In genomic region chr12:60487284-60487683, GRCh38 we compare ENCODE assay signal across 23 cellular contexts.
DNase-seq lines count a peak whose midpoint lies in the region; ATAC-seq, FAIRE-seq and TF ChIP-seq lines count a peak whose summit lies in the region.
"Had no signal": no experiment of that assay in that cellular context is flagged by ENCODE, and none has a peak within 500 bp of the region (broad histone marks: within the 10 kb centered on the region; RNA-seq: fewer than 3 reads in every experiment).

No MANE protein-coding gene starts in this region.

- no peak for DNase-seq in HepG2 (ENCODE audit: low spot score)
- no peak for DNase-seq in right lobe of liver
- DNase-seq in bronchial epithelial cell (ENCODE audit: low read depth) = peak; percentile 26
- DNase-seq in epithelial cell of esophagus (ENCODE audit: low read depth) = peak; percentile 20
- no peak for DNase-seq in Peyer's patch
- DNase-seq: ACHN; AML-193; BE2C; CD4-positive, alpha-beta T cell; CD8-positive, alpha-beta memory T cell; DMS 273 treated with DMSO at 0.1 percent for 48 hours; DMS79; EL; GDM1; GM23248; H9 had no signal

- no peak for TF ChIP-seq EP300 in HepG2 (IDR thresholded peaks at IDR 0.05; ENCODE audit: low read depth in 2 of 2, low read length in 2 of 2)
- no peak for TF ChIP-seq EP300 in HepG2 (CRISPR knock-in tag; IDR thresholded peaks at IDR 0.05; ENCODE audit: borderline replicate concordance)

- H3K27ac ChIP-seq in HepG2 (ENCODE audit: extremely low read length, insufficient read depth, low read length) (no peak overlapping the region), right lobe of liver (no peak overlapping the region), Peyer's patch (no peak overlapping the region)
- H3K27ac ChIP-seq: 22Rv1; BLaER1 treated with 17β-estradiol and CSF1 and Interleukin-3, amounts not matched to agents 10 nM and 100 nM; GM23248 had no signal

- H3K4me3 ChIP-seq in HepG2 (replicated peaks in 1 of 3; ENCODE audit: insufficient read depth in 1 of 3, low read depth in 2 of 3, low read length in 3 of 3) (no peak overlapping the region), right lobe of liver (no peak overlapping the region), bronchial epithelial cell (ENCODE audit: low read depth, low read length) (no peak overlapping the region), epithelial cell of esophagus (ENCODE audit: low read length) (no peak overlapping the region), Peyer's patch (no peak overlapping the region)
- H3K4me3 ChIP-seq: BLaER1 treated with 17β-estradiol and CSF1 and Interleukin-3, amounts not matched to agents 10 nM and 100 nM; GM12878; GM23248 had no signal

- H3K27me3 ChIP-seq in HepG2 (ENCODE audit: control insufficient read depth in 1 of 2, insufficient read depth in 2 of 2, low read length in 2 of 2) (no peaks in the 10 kb centered on the region), right lobe of liver (no peaks in the 10 kb centered on the region), bronchial epithelial cell (ENCODE audit: control insufficient read depth, insufficient read depth, low read length) (no peaks in the 10 kb centered on the region), Peyer's patch (no peaks in the 10 kb centered on the region)
- H3K27me3 ChIP-seq: BE2C; BLaER1 treated with 17β-estradiol and CSF1 and Interleukin-3, amounts not matched to agents 10 nM and 100 nM had no signal

- TF ChIP-seq CTCF in HepG2 (CRISPR knock-in tag; IDR thresholded peaks at IDR 0.05) = no peak
- no peak for TF ChIP-seq CTCF in right lobe of liver (IDR thresholded peaks at IDR 0.05)
- no peak for TF ChIP-seq CTCF in bronchial epithelial cell (IDR thresholded peaks at IDR 0.05; ENCODE audit: insufficient read depth, low read length, severe bottlenecking)
- no peak for TF ChIP-seq CTCF in epithelial cell of esophagus (IDR thresholded peaks at IDR 0.05; ENCODE audit: insufficient read depth, low read depth, low read length, missing control alignments)
- TF ChIP-seq CTCF in Peyer's patch (IDR thresholded peaks at IDR 0.05) = no peak

- no peaks in the 10 kb centered on the region for H4K20me1 ChIP-seq in HepG2 (ENCODE audit: insufficient read depth, low read length)
- H4K20me1 ChIP-seq: BLaER1 treated with 17β-estradiol and CSF1 and Interleukin-3, amounts not matched to agents 10 nM and 100 nM had no signal

- ATAC-seq in HepG2 (no peak), right lobe of liver (no peak), HG03439 (IDR thresholded peaks at IDR 0.05; ENCODE audit: unreplicated experiment) (no peak)
- ATAC-seq: GM12878, HCT116 had no signal

- H3K36me3 ChIP-seq in HepG2 (replicated peaks in 1 of 2; ENCODE audit: control insufficient read depth in 1 of 2, insufficient read depth in 2 of 2, low read length in 2 of 2) = no peaks in the 10 kb centered on the region
- no peaks in the 10 kb centered on the region for H3K36me3 ChIP-seq in right lobe of liver
- no peaks in the 10 kb centered on the region for H3K36me3 ChIP-seq in bronchial epithelial cell (ENCODE audit: control insufficient read depth, insufficient read depth, low read length)
- H3K36me3 ChIP-seq in Peyer's patch = no peaks in the 10 kb centered on the region
- H3K36me3 ChIP-seq: BE2C; BLaER1 treated with 17β-estradiol and CSF1 and Interleukin-3, amounts not matched to agents 10 nM and 100 nM had no signal

- TF ChIP-seq POLR2A in HepG2 (IDR thresholded peaks at IDR 0.05; ENCODE audit: insufficient read depth in 1 of 2, low read depth in 2 of 2, low read length in 2 of 2) (no peak), right lobe of liver (IDR thresholded peaks at IDR 0.05) (no peak), Peyer's patch (IDR thresholded peaks at IDR 0.05) (no peak)

- WGBS in HepG2 (ENCODE audit: low lambda C conversion rate) = 0% methylated on average over 1 of the region's 1 CpG
- 26% methylated on average over 1 of the region's 1 CpG for WGBS in right lobe of liver (ENCODE audit: insufficient coverage, low coverage, low lambda C conversion rate, missing lambda C conversion rate)

- H3K9ac ChIP-seq in HepG2 (ENCODE audit: insufficient read depth, low read depth, low read length) = no peak overlapping the region
- H3K9ac ChIP-seq: BLaER1 treated with 17β-estradiol and CSF1 and Interleukin-3, amounts not matched to agents 10 nM and 100 nM; GM23248 had no signal

- POLR2A ChIA-PET in HepG2 (lab: Yijun Ruan, JAX) = no interaction called here

- FAIRE-seq in HepG2 (lab: Jason Lieb, UNC) = no peak
- no peak for FAIRE-seq in bronchial epithelial cell (lab: Jason Lieb, UNC)
- FAIRE-seq: A204.1, GM12878, GM19239 had no signal

- H3K4me2 ChIP-seq in HepG2 (ENCODE audit: low read depth, low read length) = no peak overlapping the region
- H3K4me2 ChIP-seq: BLaER1 treated with 17β-estradiol and CSF1 and Interleukin-3, amounts not matched to agents 10 nM and 100 nM had no signal

- H3K9me3 ChIP-seq in HepG2 (ENCODE audit: low read length) (no peaks in the 10 kb centered on the region), right lobe of liver (no peaks in the 10 kb centered on the region), Peyer's patch (no peaks in the 10 kb centered on the region)
- H3K9me3 ChIP-seq: BE2C; BLaER1 treated with 17β-estradiol and CSF1 and Interleukin-3, amounts not matched to agents 10 nM and 100 nM had no signal

- no peaks in the 10 kb centered on the region for H3K79me2 ChIP-seq in HepG2 (ENCODE audit: insufficient read depth, low read length)

- CTCF ChIA-PET in HepG2 (lab: Yijun Ruan, JAX; ENCODE audit: low intra/inter-chr PET ratio, low total read pairs) = no interaction called here

- intact Hi-C loops in HepG2 (cut with micrococcal nuclease; ENCODE audit: unreplicated experiment) (no loop called here), right lobe of liver (cut with DNase I) (no loop called here)

- TF ChIP-seq RAD21 in HepG2 (CRISPR knock-in tag; IDR thresholded peaks at IDR 0.05) = no peak

- no peak overlapping the region for H2AFZ ChIP-seq in HepG2 (ENCODE audit: low read length)
- H2AFZ ChIP-seq: GM23248 had no signal

- H3K4me1 ChIP-seq in HepG2 (ENCODE audit: insufficient read depth, low read length) = no peaks in the 10 kb centered on the region
- no peaks in the 10 kb centered on the region for H3K4me1 ChIP-seq in right lobe of liver
- no peaks in the 10 kb centered on the region for H3K4me1 ChIP-seq in Peyer's patch
- H3K4me1 ChIP-seq: BE2C; BLaER1 treated with 17β-estradiol and CSF1 and Interleukin-3, amounts not matched to agents 10 nM and 100 nM had no signal

- in situ Hi-C loops in HepG2 (cut with HindIII; ENCODE audit: extremely low pct_ligation_motif_present, low pct_unique_long_range_greater_than_20kb) = no loop called here

- no TSS peak for BruUV-seq in HepG2 (replicated peaks; lab: Mats Ljungman, UMichigan)

TF ChIP-seq in HepG2, 621 proteins besides CTCF, POLR2A, EP300 and RAD21:
- TF ChIP-seq MAFF (IDR thresholded peaks at IDR 0.05; ENCODE audit: low read depth, low read length) (peak; percentile 89), KAT8 (CRISPR knock-in tag; IDR thresholded peaks at IDR 0.05) (no peak), MAFK (conservative IDR thresholded peaks at IDR 0.05 in 1 of 2, IDR thresholded peaks at IDR 0.05 in 1 of 2; ENCODE audit: low read length in 2 of 2) (peak; percentile 73 to 93), FOSL2 (CRISPR knock-in tag; IDR thresholded peaks at IDR 0.05) (no peak)
TF ChIP-seq in HepG2: peak in this region for 2.

Comparison
In these comparisons a context has a peak if more than half of its experiments do, and no peak if none do; other contexts are left out.
1. DNase-seq: peak in bronchial epithelial cell (single experiment) and epithelial cell of esophagus (single experiment); none in HepG2 (single experiment), right lobe of liver (0 of 3) and Peyer's patch (0 of 3).